ENCODE assay signal across 8 cellular contexts in the genomic region with DNA sequence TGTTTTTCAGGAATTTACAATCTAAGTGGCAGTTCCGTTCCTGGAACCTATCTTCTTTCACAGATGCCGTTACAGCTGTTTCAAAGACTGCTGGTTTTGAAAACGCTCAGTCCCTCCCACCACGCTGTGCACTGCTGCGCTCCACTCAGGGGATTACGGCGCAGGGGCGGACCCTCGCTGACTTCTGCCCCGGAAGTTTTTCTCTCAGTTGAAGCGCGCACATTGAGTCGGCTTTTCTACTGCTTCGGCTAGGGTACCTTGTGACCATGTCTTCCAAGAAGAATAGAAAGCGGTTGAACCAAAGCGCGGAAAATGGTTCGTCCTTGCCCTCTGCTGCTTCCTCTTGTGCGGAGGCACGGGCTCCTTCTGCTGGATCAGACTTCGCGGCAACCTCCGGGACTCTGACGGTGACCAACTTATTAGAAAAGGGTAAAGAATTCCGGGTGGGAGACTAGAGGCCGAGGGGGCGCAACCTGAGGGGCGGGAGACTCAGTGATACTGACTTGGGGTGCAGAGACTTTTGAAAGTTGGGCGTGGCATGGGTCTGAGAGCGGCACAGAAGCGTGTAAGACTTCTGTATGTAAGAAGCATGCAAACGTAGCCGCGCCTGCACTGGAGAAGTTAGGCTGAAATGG. TPM values are rescaled to one million over a fixed set of nuclear protein-coding genes. Genes with fewer than 3 reads are reported as not detected.
A peak's percentile ranks its signal among the peaks of the same experiment; 100 is the strongest.
DNase-seq lines count a peak whose midpoint lies in the region; FAIRE-seq and TF ChIP-seq lines count a peak whose summit lies in the region.

No MANE protein-coding gene starts in this region.

- H3K27me3 ChIP-seq in Loucy (ENCODE audit: insufficient read depth, low read length, poor library complexity, severe bottlenecking) (no peaks in the 10 kb centered on the region), neural progenitor cell (no peaks in the 10 kb centered on the region), subcutaneous abdominal adipose tissue (ENCODE audit: control insufficient read depth in 5 of 5, insufficient read depth in 4 of 5, low read length in 5 of 5) (no peaks in the 10 kb centered on the region)

- H3K79me2 ChIP-seq in Loucy (ENCODE audit: insufficient read depth, low read length) (peaks cover 59% of the 10 kb centered on the region), neural progenitor cell (ENCODE audit: low read depth) (peaks cover 68% of the 10 kb centered on the region)

- peak overlapping the region; percentile 100 for H2AFZ ChIP-seq in Loucy (ENCODE audit: low read length)
- peak overlapping the region; percentile 92 for H2AFZ ChIP-seq in neural progenitor cell (replicated peaks)

- H4K20me1 ChIP-seq in Loucy (ENCODE audit: insufficient read depth, low read length, poor library complexity, severe bottlenecking): peaks cover 12% of the 10 kb centered on the region
- H4K20me1 ChIP-seq in neural progenitor cell (ENCODE audit: low read depth): no peaks in the 10 kb centered on the region

- no peaks in the 10 kb centered on the region for H3K36me3 Mint-ChIP-seq in neural progenitor cell

- DNase-seq in EL: peak; percentile 87
- DNase-seq in H54 (ENCODE audit: insufficient read length, low spot score): peak; percentile 34
- peak; percentile 46 to 56 for DNase-seq in SHP77 (lab: John Stamatoyannopoulos, UW)
- peak; percentile 44 for DNase-seq in activated gamma-delta T cell (lab: John Stamatoyannopoulos, UW)
- DNase-seq in fibroblast of villous mesenchyme (ENCODE audit: low read depth): peak; percentile 87
- peak; percentile 94 for DNase-seq in neural progenitor cell (ENCODE audit: low spot score)

- peaks cover 9% of the 10 kb centered on the region for H3K4me1 Mint-ChIP-seq in neural progenitor cell

- peak overlapping the region; percentile 97 for H3K4me3 ChIP-seq in Loucy (ENCODE audit: low read length, poor library complexity, severe bottlenecking)
- peak overlapping the region; percentile 95 for H3K4me3 ChIP-seq in fibroblast of villous mesenchyme (ENCODE audit: low read depth, low read length)
- peak overlapping the region; percentile 92 for H3K4me3 ChIP-seq in neural progenitor cell
- H3K4me3 ChIP-seq in subcutaneous abdominal adipose tissue (ENCODE audit: low read depth in 1 of 5, low read length in 5 of 5): peak overlapping the region; percentile 83 to 98 (median 92)

- no peaks in the 10 kb centered on the region for H3K27me3 Mint-ChIP-seq in neural progenitor cell (ENCODE audit: insufficient read depth, low read depth)

- H3K9ac ChIP-seq in Loucy (ENCODE audit: low read depth, low read length, poor library complexity, severe bottlenecking) (peak overlapping the region; percentile 91), neural progenitor cell (peak overlapping the region; percentile 61), subcutaneous abdominal adipose tissue (ENCODE audit: low read length in 5 of 5) (peak overlapping the region; percentile 69 to 85 (median 75))

- H3K27ac ChIP-seq in neural progenitor cell: peak overlapping the region; percentile 86
- H3K27ac ChIP-seq in subcutaneous abdominal adipose tissue (ENCODE audit: low read depth, low read length): peak overlapping the region; percentile 77

- TF ChIP-seq CTCF in Loucy (conservative IDR thresholded peaks at IDR 0.05; ENCODE audit: low read length) (no peak), fibroblast of villous mesenchyme (IDR thresholded peaks at IDR 0.05; ENCODE audit: insufficient read depth, low read depth, low read length) (no peak), neural progenitor cell (IDR thresholded peaks at IDR 0.05) (no peak)

- H3K4me1 ChIP-seq in Loucy (ENCODE audit: insufficient read depth, low read length, poor library complexity, severe bottlenecking): peaks cover 57% of the 10 kb centered on the region
- peaks cover 14% of the 10 kb centered on the region for H3K4me1 ChIP-seq in neural progenitor cell
- peaks cover 0 to 30% (median 17%) of the 10 kb centered on the region in 5 donors for H3K4me1 ChIP-seq in subcutaneous abdominal adipose tissue (ENCODE audit: control insufficient read depth in 5 of 5, insufficient read depth in 5 of 5, low read length in 5 of 5)

- H3K4me2 ChIP-seq in Loucy (ENCODE audit: low read depth, low read length, poor library complexity, severe bottlenecking): peak overlapping the region; percentile 92
- H3K4me2 ChIP-seq in neural progenitor cell: peak overlapping the region; percentile 98

- H3K9me3 ChIP-seq in Loucy (ENCODE audit: insufficient read depth, low read depth, low read length) (no peaks in the 10 kb centered on the region), neural progenitor cell (ENCODE audit: low read depth) (no peaks in the 10 kb centered on the region), subcutaneous abdominal adipose tissue (ENCODE audit: control insufficient read depth in 5 of 5, low read length in 5 of 5) (no peaks in the 10 kb centered on the region)

- TF ChIP-seq POLR2A in H54 (IDR thresholded peaks at IDR 0.05; ENCODE audit: low read depth, low read length): peak; percentile 30; the same call in 1 of the 2 replicates

- peak; percentile 20 for FAIRE-seq in H54 (lab: Jason Lieb, UNC)

- H3K4me3 Mint-ChIP-seq in neural progenitor cell: no peak overlapping the region

- no peaks in the 10 kb centered on the region for H3K9me2 ChIP-seq in Loucy (replicated peaks; ENCODE audit: low read depth, low read length)

- H3K9me3 Mint-ChIP-seq in neural progenitor cell: no peaks in the 10 kb centered on the region

- peak overlapping the region; percentile 64 for H3K27ac Mint-ChIP-seq in neural progenitor cell

- H3K36me3 ChIP-seq in Loucy (ENCODE audit: insufficient read depth, low read length) (no peaks in the 10 kb centered on the region), neural progenitor cell (no peaks in the 10 kb centered on the region), subcutaneous abdominal adipose tissue (ENCODE audit: control insufficient read depth in 5 of 5, insufficient read depth in 5 of 5, low read length in 5 of 5) (no peaks in the 10 kb centered on the region)

- 0 out of 2 replicates have a peak, but pooled peaks cover 3% of the 10 kb centered on the region for H3F3A ChIP-seq in Loucy (ENCODE audit: low read depth)
- peaks cover 21% of the 10 kb centered on the region for H3F3A ChIP-seq in neural progenitor cell (ENCODE audit: low read depth)

RNA-seq across cellular contexts. Expression of a gene that starts 0.6 kb away (rescaled TPM):
- total RNA-seq in fibroblast of villous mesenchyme: 3.9 and 6.8 TPM in 2 replicates
- 20.9 and 21.1 TPM in 2 replicates for total RNA-seq in neural progenitor cell (ENCODE audit: low replicate concordance)

Comparison
In these comparisons a context has a peak if more than half of its experiments do, and no peak if none do; other contexts are left out.
1. Peak in every context shown above with its lines: DNase-seq, H3K4me3 ChIP-seq and H3K27ac ChIP-seq.
2. DNase-seq: peak in every context shown above with its lines; median percentile 94 in neural progenitor cell; 87 in EL; 87 in fibroblast of villous mesenchyme; 51 in SHP77; 44 in activated gamma-delta T cell; 34 in H54.